Comparison of ENCODE assay signal across 8 cellular contexts in the genomic region with DNA sequence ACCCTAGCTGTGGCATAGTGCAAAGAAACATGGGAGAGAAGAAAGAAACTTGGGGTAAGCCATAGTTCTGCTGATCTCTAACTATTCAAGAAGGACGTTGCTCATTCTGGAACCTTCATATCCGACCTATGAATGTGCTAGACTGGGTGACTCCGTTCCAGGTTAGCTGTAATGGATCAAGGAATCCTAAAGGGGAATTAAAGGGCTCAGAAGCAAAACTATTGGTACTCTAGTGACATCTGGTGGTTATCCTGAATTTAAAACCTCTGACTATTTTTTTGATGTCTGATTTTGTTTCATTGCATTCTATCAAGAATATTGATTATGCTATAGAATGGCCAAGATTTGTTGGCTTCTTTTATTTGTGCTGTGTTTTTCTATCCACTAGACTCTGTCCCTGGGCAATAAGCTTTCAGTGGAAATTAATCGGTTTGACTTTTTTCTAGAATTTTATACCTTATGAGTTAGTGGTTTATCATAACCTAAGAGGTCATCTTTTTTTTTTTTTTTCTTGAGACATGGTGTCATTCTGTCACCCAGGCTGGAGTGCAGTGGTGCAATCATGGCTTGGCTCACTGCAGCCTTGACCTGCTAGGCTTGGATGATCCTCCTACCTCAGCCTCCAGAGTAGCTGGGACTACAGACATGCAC. TPM values are rescaled to one million over a fixed set of nuclear protein-coding genes. Genes with fewer than 3 reads are reported as not detected.
A peak's percentile ranks its signal among the peaks of the same experiment; 100 is the strongest.
DNase-seq lines count a peak whose midpoint lies in the region; ATAC-seq and TF ChIP-seq lines count a peak whose summit lies in the region.

No MANE protein-coding gene starts in this region.

- H3K36me3 ChIP-seq in SK-N-MC (ENCODE audit: insufficient read depth, low read length): no peaks in the 10 kb centered on the region

- peak; percentile 80 for TF ChIP-seq CTCF in foreskin keratinocyte (conservative IDR thresholded peaks at IDR 0.05)
- peak; percentile 45 for TF ChIP-seq CTCF in retinal pigment epithelial cell (conservative IDR thresholded peaks at IDR 0.05; ENCODE audit: low read depth, low read length)
- TF ChIP-seq CTCF in lower leg skin (IDR thresholded peaks at IDR 0.05): peak in 1 of 3 donors; percentile 16

- intact Hi-C loops in lower leg skin (cut with DNase I; ENCODE audit: low total_unique reads): loop anchor here (2.0 kb wide), 1 partner anchor 244 kb away; no protein-coding TSS in a partner anchor

- 0 out of 2 replicates have a peak overlapping the region, but pooled peaks have one; percentile 23 for H3K4me3 ChIP-seq in SK-N-MC
- no peak overlapping the region for H3K4me3 ChIP-seq in retinal pigment epithelial cell (ENCODE audit: low read length)
- no peak overlapping the region for H3K4me3 ChIP-seq in lower leg skin (ENCODE audit: low read depth, poor library complexity, severe bottlenecking)

- no peaks in the 10 kb centered on the region for H3K4me1 ChIP-seq in foreskin keratinocyte

- H3K9ac ChIP-seq in SK-N-MC (ENCODE audit: insufficient read length): no peak overlapping the region

- peak; percentile 82 for ATAC-seq in foreskin keratinocyte
- no peak for ATAC-seq in GM18502 (IDR thresholded peaks at IDR 0.05; ENCODE audit: poor library complexity, unreplicated experiment)

- H3K27ac ChIP-seq in SK-N-MC (peak overlapping the region; percentile 72), foreskin keratinocyte (no peak overlapping the region)

- H3K9me3 ChIP-seq in SK-N-MC (ENCODE audit: low read depth, low read length): no peaks in the 10 kb centered on the region

- WGBS in lower leg skin, 2 donors: 34 to 39% methylated on average over 4 of the region's 4 CpGs

- DNase-seq in DMS53 treated with DMSO at 0.1 percent for 48 hours (lab: John Stamatoyannopoulos, UW; ENCODE audit: unreplicated experiment) (peak; percentile 45), LHCN-M2 (ENCODE audit: low read depth) (peak; percentile 66), SK-N-MC (ENCODE audit: low read depth, low spot score) (peak; percentile 65), foreskin keratinocyte (peak in 1 of 2 donors; percentile 59), retinal pigment epithelial cell (ENCODE audit: low read depth) (no peak), lower leg skin (ENCODE audit: low spot score in 2 of 2) (no peak)
- DNase-seq in stimulated activated CD4-positive, alpha-beta T cell treated with anti-CD3 and anti-CD28 coated beads, Interleukin-12 subunit alpha, Interleukin-12 subunit beta, amount 100 ng/mL, for 4 hours: no peak

- no peak for TF ChIP-seq POLR2A in lower leg skin (IDR thresholded peaks at IDR 0.05)

- H3K27me3 ChIP-seq in foreskin keratinocyte: no peaks in the 10 kb centered on the region

RNA-seq across cellular contexts. Expression of gene PCTP, which starts 19.5 kb away (rescaled TPM):
- 19.8 and 20.2 TPM in 2 replicates for total RNA-seq in LHCN-M2 (2014; rRNA removed)
- 11.2 TPM for polyA plus RNA-seq in LHCN-M2 (2012)
- total RNA-seq in foreskin keratinocyte: 16.5 and 17.7 TPM in 2 replicates
- 12.5 TPM in 2 replicates for polyA plus RNA-seq in foreskin keratinocyte
- 10 to 100 TPM in 1 of 4 donors, 1 to 10 TPM in 3; 5.0 to 14.3 (median 6.9) TPM for total RNA-seq in lower leg skin

RNA-seq across cellular contexts. Expression of gene TMEM100, which starts 47.7 kb away (rescaled TPM):
- 8.7 and 12.1 TPM in 2 replicates for total RNA-seq in LHCN-M2 (2014; rRNA removed)
- 0.80 TPM for polyA plus RNA-seq in LHCN-M2 (2012)
- 0.07 and 0.37 TPM in 2 replicates for total RNA-seq in foreskin keratinocyte
- polyA plus RNA-seq in foreskin keratinocyte: 0.16 and 0.23 TPM in 2 replicates
- 1 to 10 TPM; 1.6 to 6.5 (median 2.6) TPM for total RNA-seq in lower leg skin

Comparison
In these comparisons a context has a peak if more than half of its experiments do, and no peak if none do; other contexts are left out.
1. DNase-seq: peak in DMS53 treated with DMSO at 0.1 percent for 48 hours (single experiment), LHCN-M2 (single experiment) and SK-N-MC (single experiment); none in retinal pigment epithelial cell (single experiment), stimulated activated CD4-positive, alpha-beta T cell treated with anti-CD3 and anti-CD28 coated beads, Interleukin-12 subunit alpha, Interleukin-12 subunit beta, amount 100 ng/mL, for 4 hours (single experiment) and lower leg skin (0 of 2).